In the genomic region with DNA sequence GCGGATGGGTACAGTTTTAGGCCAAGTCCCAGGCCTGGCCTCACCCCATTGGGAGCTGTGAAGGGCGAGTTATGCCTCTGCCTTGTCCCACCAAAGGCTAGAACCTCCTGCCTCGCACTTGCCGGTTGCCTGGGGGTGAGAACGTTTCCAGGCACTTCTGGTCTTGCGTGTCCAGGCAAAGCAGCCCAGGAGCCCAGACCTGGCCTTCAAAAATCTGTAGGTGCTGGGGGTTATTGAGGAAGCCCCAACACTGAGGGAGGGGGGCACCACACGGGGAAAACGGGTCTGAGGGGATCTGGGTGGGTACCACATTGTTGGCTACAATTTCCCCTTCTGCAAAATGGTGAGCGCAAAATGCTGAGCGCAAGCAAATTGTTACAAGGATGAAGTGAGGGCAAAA, we compare ENCODE assay signal across 16 cellular contexts. TPM values are rescaled to one million over a fixed set of nuclear protein-coding genes. Genes with fewer than 3 reads are reported as not detected.
DNase-seq lines count a peak whose midpoint lies in the region; ATAC-seq and TF ChIP-seq lines count a peak whose summit lies in the region.
"Had no signal": no experiment of that assay in that cellular context is flagged by ENCODE, and none has a peak within 500 bp of the region (broad histone marks: within the 10 kb centered on the region; RNA-seq: fewer than 3 reads in every experiment).

No MANE protein-coding gene starts in this region.

- TF ChIP-seq CTCF in PC-3 (conservative IDR thresholded peaks at IDR 0.05; ENCODE audit: low read depth, low read length): no peak
- TF ChIP-seq CTCF in mammary epithelial cell (conservative IDR thresholded peaks at IDR 0.05 in 1 of 2, IDR thresholded peaks at IDR 0.05 in 1 of 2; ENCODE audit: extremely low read depth in 1 of 2, insufficient read depth in 1 of 2, low read depth in 1 of 2, low read length in 2 of 2): no peak
- no peak for TF ChIP-seq CTCF in left ventricle myocardium inferior (IDR thresholded peaks at IDR 0.05; ENCODE audit: borderline replicate concordance)

- H4K20me1 ChIP-seq in PC-3 (ENCODE audit: low read length) (no peaks in the 10 kb centered on the region), mammary epithelial cell (ENCODE audit: insufficient read depth, low read length) (no peaks in the 10 kb centered on the region)

- BruUV-seq in PC-3 (replicated peaks; lab: Mats Ljungman, UMichigan) (no TSS peak), mammary epithelial cell (replicated peaks; lab: Mats Ljungman, UMichigan) (no TSS peak)

- in situ Hi-C loops in mammary epithelial cell (cut with MboI; ENCODE audit: low sequenced_read_pairs in 2 of 2): no loop called here

- ATAC-seq in PC-3: no peak
- no peak for ATAC-seq in Right ventricle myocardium superior (ENCODE audit: poor library complexity)

- peaks cover 2 to 9% of the 10 kb centered on the region in 2 donors for H3K27me3 Mint-ChIP-seq in CD4-positive, alpha-beta memory T cell

- dilution Hi-C loops in mammary epithelial cell (cut with HindIII; ENCODE audit: low sequenced_read_pairs): no loop called here

- no peaks in the 10 kb centered on the region for H3K9me3 Mint-ChIP-seq in CD4-positive, alpha-beta memory T cell
- H3K9me3 Mint-ChIP-seq: CD8-positive, alpha-beta memory T cell had no signal

- CTCF ChIA-PET in PC-3 (lab: Charles Lee) (no interaction called here), mammary epithelial cell (lab: Charles Lee; ENCODE audit: low non-redundant PET) (no interaction called here)
- CTCF ChIA-PET in CD4-positive, alpha-beta memory T cell (lab: Charles Lee; ENCODE audit: partially characterized antibody): no interaction called here

- no peaks in the 10 kb centered on the region for H3K36me3 Mint-ChIP-seq in CD4-positive, alpha-beta memory T cell
- H3K36me3 Mint-ChIP-seq: CD8-positive, alpha-beta memory T cell had no signal

- no peak overlapping the region; the same call in 1 of the 2 replicates for H3K9ac ChIP-seq in PC-3 (ENCODE audit: low read length)
- H3K9ac ChIP-seq in mammary epithelial cell (ENCODE audit: insufficient read depth, low read length): no peak overlapping the region
- peak overlapping the region in 1 of 2 donors; percentile 2 for H3K9ac ChIP-seq in mucosa of rectum (ENCODE audit: low read depth in 1 of 2, low read length in 2 of 2)

- H3K4me1 ChIP-seq in PC-3 (ENCODE audit: insufficient read depth, low read length): peaks cover 45% of the 10 kb centered on the region
- H3K4me1 ChIP-seq in mammary epithelial cell (ENCODE audit: insufficient read depth, low read length): peaks cover 27% of the 10 kb centered on the region
- H3K4me1 ChIP-seq in mucosa of rectum (ENCODE audit: control insufficient read depth in 2 of 2, insufficient read depth in 2 of 2, low read length in 2 of 2): peaks cover 22 to 38% of the 10 kb centered on the region in 2 donors
- peaks cover 11% of the 10 kb centered on the region for H3K4me1 ChIP-seq in CD4-positive, alpha-beta memory T cell (ENCODE audit: insufficient read depth, low read length)
- H3K4me1 ChIP-seq in left ventricle myocardium inferior: no peaks in the 10 kb centered on the region

- no peaks in the 10 kb centered on the region for H3K9me2 ChIP-seq in PC-3 (replicated peaks; ENCODE audit: low read length)

- 32% methylated on average over 6 of the region's 10 CpGs for WGBS in mammary epithelial cell (ENCODE audit: low coverage, missing lambda C conversion rate)

- H3K79me2 ChIP-seq in PC-3 (ENCODE audit: low read length) (no peaks in the 10 kb centered on the region), mammary epithelial cell (ENCODE audit: insufficient read depth, low read length) (no peaks in the 10 kb centered on the region)

- DNase-seq in PC-3 (no peak), mammary epithelial cell (no peak), superior temporal gyrus (ENCODE audit: extremely low spot score) (peak; percentile 48), left ventricle myocardium inferior (no peak), Right ventricle myocardium superior (no peak)
- no peak for DNase-seq in CD4-positive, alpha-beta memory T cell
- DNase-seq: CD8-positive, alpha-beta memory T cell; DMS79 treated with DMSO at 0.1 percent for 48 hours; MG63; NCI-H2107; NCI-H2227 treated with DMSO at 0.1 percent for 48 hours; NCI-H524 treated with DMSO at 0.1 percent for 48 hours had no signal

- H3K36me3 ChIP-seq in PC-3 (ENCODE audit: low read depth, low read length) (no peaks in the 10 kb centered on the region), mammary epithelial cell (ENCODE audit: insufficient read depth, low read length) (no peaks in the 10 kb centered on the region), mucosa of rectum (ENCODE audit: control insufficient read depth in 2 of 2, insufficient read depth in 2 of 2, low read length in 2 of 2) (no peaks in the 10 kb centered on the region), left ventricle myocardium inferior (no peaks in the 10 kb centered on the region)
- H3K36me3 ChIP-seq in CD4-positive, alpha-beta memory T cell (ENCODE audit: insufficient read depth, low read length): no peaks in the 10 kb centered on the region
- H3K36me3 ChIP-seq: MG63 had no signal

- H3K4me3 ChIP-seq in PC-3 (ENCODE audit: low read length): peak overlapping the region; percentile 30; the same call in 1 of the 2 replicates
- no peak overlapping the region for H3K4me3 ChIP-seq in mammary epithelial cell (replicated peaks in 1 of 3; ENCODE audit: insufficient read depth in 1 of 3, low read depth in 2 of 3, low read length in 3 of 3)
- no peak overlapping the region for H3K4me3 ChIP-seq in mucosa of rectum (ENCODE audit: low read length in 2 of 2)
- no peak overlapping the region for H3K4me3 ChIP-seq in CD4-positive, alpha-beta memory T cell (ENCODE audit: low read length in 2 of 2)
- H3K4me3 ChIP-seq in left ventricle myocardium inferior: no peak overlapping the region
- H3K4me3 ChIP-seq: MG63 had no signal

- H3K4me2 ChIP-seq in PC-3 (ENCODE audit: low read length) (peak overlapping the region; percentile 85), mammary epithelial cell (ENCODE audit: insufficient read depth, low read depth, low read length) (peak overlapping the region; percentile 62)

- intact Hi-C loops in PC-3 (cut with micrococcal nuclease) (no loop called here), mammary epithelial cell (cut with micrococcal nuclease) (no loop called here), left ventricle myocardium inferior (cut with micrococcal nuclease) (no loop called here), Right ventricle myocardium superior (cut with DNase I) (no loop called here)
- intact Hi-C loops in CD4-positive, alpha-beta memory T cell (cut with micrococcal nuclease): no loop called here

- H2AFZ ChIP-seq in PC-3 (ENCODE audit: low read length) (no peak overlapping the region), mammary epithelial cell (ENCODE audit: low read depth, low read length) (no peak overlapping the region)

- H3K27ac Mint-ChIP-seq in CD4-positive, alpha-beta memory T cell: no peak overlapping the region
- H3K27ac Mint-ChIP-seq: CD8-positive, alpha-beta memory T cell had no signal

- POLR2A ChIA-PET in PC-3 (lab: Charles Lee; ENCODE audit: unreplicated experiment): no interaction called here
- POLR2A ChIA-PET in CD4-positive, alpha-beta memory T cell (lab: Charles Lee; ENCODE audit: partially characterized antibody): no interaction called here

- H3F3A ChIP-seq in PC-3 (ENCODE audit: low read length, unreplicated experiment): no peaks in the 10 kb centered on the region

- peaks cover 8 to 31% (median 15%) of the 10 kb centered on the region in 4 donors for H3K4me1 Mint-ChIP-seq in CD4-positive, alpha-beta memory T cell

- H3K27ac ChIP-seq in PC-3 (ENCODE audit: low read length): peak overlapping the region; percentile 97
- H3K27ac ChIP-seq in mammary epithelial cell (ENCODE audit: insufficient read depth, low read depth, low read length): no peak overlapping the region
- peak overlapping the region; percentile 4 to 72 for H3K27ac ChIP-seq in mucosa of rectum (ENCODE audit: low read depth in 2 of 2, low read length in 2 of 2)
- H3K27ac ChIP-seq in CD4-positive, alpha-beta memory T cell (ENCODE audit: low read depth, low read length): no peak overlapping the region
- H3K27ac ChIP-seq in left ventricle myocardium inferior (replicated peaks): no peak overlapping the region

- no peak overlapping the region for H3K4me3 Mint-ChIP-seq in CD4-positive, alpha-beta memory T cell
- H3K4me3 Mint-ChIP-seq: CD8-positive, alpha-beta memory T cell had no signal

- H3K27me3 ChIP-seq in PC-3 (ENCODE audit: low read length) (no peaks in the 10 kb centered on the region), mammary epithelial cell (ENCODE audit: insufficient read depth, low read length) (no peaks in the 10 kb centered on the region), mucosa of rectum (ENCODE audit: control insufficient read depth in 2 of 2, insufficient read depth in 2 of 2, low read length in 2 of 2) (no peaks in the 10 kb centered on the region), left ventricle myocardium inferior (ENCODE audit: low read depth) (peaks cover 23% of the 10 kb centered on the region)
- no peaks in the 10 kb centered on the region for H3K27me3 ChIP-seq in CD4-positive, alpha-beta memory T cell (ENCODE audit: insufficient read depth, low read length)
- H3K27me3 ChIP-seq: MG63 had no signal

- H3K9me3 ChIP-seq in PC-3 (ENCODE audit: low read length) (no peaks in the 10 kb centered on the region), mammary epithelial cell (replicated peaks; ENCODE audit: insufficient read depth, low read length) (no peaks in the 10 kb centered on the region), mucosa of rectum (ENCODE audit: control insufficient read depth in 2 of 2, low read length in 2 of 2) (no peaks in the 10 kb centered on the region), left ventricle myocardium inferior (replicated peaks) (no peaks in the 10 kb centered on the region)
- no peaks in the 10 kb centered on the region for H3K9me3 ChIP-seq in CD4-positive, alpha-beta memory T cell (ENCODE audit: control insufficient read depth in 1 of 2, low read length in 2 of 2)
- H3K9me3 ChIP-seq: MG63 had no signal

RNA-seq across cellular contexts. Expression of gene ATP2C2, which starts 12.2 kb away (rescaled TPM):
- total RNA-seq in PC-3 (2014; rRNA removed) (26.0 and 40.5 TPM in 2 replicates), mammary epithelial cell (under 1 TPM; 0.19 to 0.67 TPM), left ventricle myocardium inferior (not detected), Right ventricle myocardium superior (not detected)
- polyA plus RNA-seq in mammary epithelial cell: not detected
- polyA minus RNA-seq in mammary epithelial cell: not detected
- not detected for total RNA-seq in CD4-positive, alpha-beta memory T cell
- not detected for polyA plus RNA-seq in CD4-positive, alpha-beta memory T cell
- total RNA-seq: CD8-positive, alpha-beta memory T cell; G401; H4 had no signal
- polyA plus RNA-seq: BJ; CD8-positive, alpha-beta memory T cell had no signal

Comparison
In these comparisons a context has a peak if more than half of its experiments do, and no peak if none do; other contexts are left out.
1. H3K27ac ChIP-seq: peak in PC-3 (single experiment) and mucosa of rectum (2 of 2); none in mammary epithelial cell (single experiment), CD4-positive, alpha-beta memory T cell (single experiment) and left ventricle myocardium inferior (single experiment).
2. RNA of gene ATP2C2, which starts 12.2 kb away (total RNA-seq): 26.0 to 40.5 TPM in PC-3; 0.19 to 0.67 TPM in mammary epithelial cell, not detected in Right ventricle myocardium superior (single experiment), not detected in CD4-positive, alpha-beta memory T cell and not detected in left ventricle myocardium inferior (single experiment); every median in the first group is over 10 times any median in the second.